Comparison of ENCODE assay signal across 8 cellular contexts in genomic region chr10:122980209-122981065, GRCh38. TPM values are rescaled to one million over a fixed set of nuclear protein-coding genes. Genes with fewer than 3 reads are reported as not detected.
DNase-seq lines count a peak whose midpoint lies in the region; ATAC-seq and TF ChIP-seq lines count a peak whose summit lies in the region.

PSTK (plus strand) TSS chr10:122980401; CDS start chr10:122980480, 79 bp downstream.

- H3K27ac ChIP-seq in thymus (ENCODE audit: low read depth): peak within 1 kb of the TSS; percentile 100

- DNase-seq in NCI-H1092 treated with DMSO at 0.1 percent for 48 hours (lab: John Stamatoyannopoulos, UW): peak; percentile 88
- peak; percentile 88 for DNase-seq in activated naive CD8-positive, alpha-beta T cell treated with anti-CD3 and anti-CD28 coated beads for 36 hours
- DNase-seq in head of caudate nucleus: peak; percentile 77 to 95 (median 90)
- peak; percentile 95 for DNase-seq in osteocyte (ENCODE audit: extremely low spot score, unreplicated experiment)

- under 1% methylated on average over 73 of the region's 73 CpGs for WGBS in thymus

- TF ChIP-seq CTCF in GM12872 (IDR thresholded peaks at IDR 0.05; ENCODE audit: insufficient read depth, low read depth, low read length) (peak; percentile 97), osteocyte (IDR thresholded peaks at IDR 0.05) (peak; percentile 92)

- peak; percentile 98 for ATAC-seq in HG02642 (IDR thresholded peaks at IDR 0.05; ENCODE audit: poor library complexity, unreplicated experiment)
- ATAC-seq in SK-N-SH treated with all-trans-retinoic acid at 6 μM for 48 hours: peak; percentile 97

- intact Hi-C loops in head of caudate nucleus (cut with DNase I): loop anchor here (1.0 kb wide), 1 partner anchor 26 kb away; the partner anchor contains the start of gene C10orf88

- no peaks in the 10 kb centered on the region for H3K9me3 ChIP-seq in thymus (ENCODE audit: control insufficient read depth)

- peaks cover 13% of the 10 kb centered on the region for H3K4me1 Mint-ChIP-seq in activated naive CD8-positive, alpha-beta T cell treated with anti-CD3 and anti-CD28 coated beads for 36 hours
- peaks cover 16% of the 10 kb centered on the region for H3K4me1 Mint-ChIP-seq in osteocyte (ENCODE audit: unreplicated experiment)

- no peaks in the 10 kb centered on the region for H3K27me3 ChIP-seq in thymus (ENCODE audit: control insufficient read depth, insufficient read depth)

- peaks cover 3% of the 10 kb centered on the region for H3K4me1 ChIP-seq in thymus (ENCODE audit: control insufficient read depth, insufficient read depth, low read length)

- H3K27me3 Mint-ChIP-seq in activated naive CD8-positive, alpha-beta T cell treated with anti-CD3 and anti-CD28 coated beads for 36 hours: no peaks in the 10 kb centered on the region
- peaks cover 3% of the 10 kb centered on the region for H3K27me3 Mint-ChIP-seq in osteocyte (ENCODE audit: unreplicated experiment)

- H3K36me3 ChIP-seq in thymus (ENCODE audit: control insufficient read depth, insufficient read depth): no peaks in the 10 kb centered on the region

- H3K4me3 ChIP-seq in thymus (ENCODE audit: low read length): peak within 1 kb of the TSS; percentile 94

- no peaks in the 10 kb centered on the region for H3K9me3 Mint-ChIP-seq in activated naive CD8-positive, alpha-beta T cell treated with anti-CD3 and anti-CD28 coated beads for 36 hours
- no peaks in the 10 kb centered on the region for H3K9me3 Mint-ChIP-seq in osteocyte (ENCODE audit: unreplicated experiment)

- peak within 1 kb of the TSS; percentile 96 for H3K27ac Mint-ChIP-seq in activated naive CD8-positive, alpha-beta T cell treated with anti-CD3 and anti-CD28 coated beads for 36 hours
- peak within 1 kb of the TSS; percentile 92 for H3K27ac Mint-ChIP-seq in osteocyte (ENCODE audit: unreplicated experiment)

- peaks cover 4% of the 10 kb centered on the region for H3K36me3 Mint-ChIP-seq in activated naive CD8-positive, alpha-beta T cell treated with anti-CD3 and anti-CD28 coated beads for 36 hours
- H3K36me3 Mint-ChIP-seq in osteocyte (ENCODE audit: unreplicated experiment): peaks cover 9% of the 10 kb centered on the region

- H3K4me3 Mint-ChIP-seq in activated naive CD8-positive, alpha-beta T cell treated with anti-CD3 and anti-CD28 coated beads for 36 hours: peak within 1 kb of the TSS; percentile 85
- H3K4me3 Mint-ChIP-seq in osteocyte (ENCODE audit: unreplicated experiment): peak within 1 kb of the TSS; percentile 84

TF ChIP-seq in SK-N-SH treated with all-trans-retinoic acid at 6 μM for 48 hours, 23 proteins besides CTCF, POLR2A, EP300 and RAD21 (continues in another document):
- no peak for TF ChIP-seq TCF4 (CRISPR knock-in tag; IDR thresholded peaks at IDR 0.05; ENCODE audit: borderline replicate concordance)
- no peak for TF ChIP-seq CSRNP3 (CRISPR knock-in tag; IDR thresholded peaks at IDR 0.05)
- 0 out of 2 replicates have a peak, but pooled peaks have one; percentile 19 for TF ChIP-seq TSHZ2 (CRISPR knock-in tag; IDR thresholded peaks at IDR 0.05)
- no peak for TF ChIP-seq ARNTL (CRISPR knock-in tag; IDR thresholded peaks at IDR 0.05; ENCODE audit: borderline replicate concordance, low read depth)
- TF ChIP-seq ZNF70 (CRISPR knock-in tag; IDR thresholded peaks at IDR 0.05): no peak
- no peak for TF ChIP-seq TOX (CRISPR knock-in tag; IDR thresholded peaks at IDR 0.05; ENCODE audit: borderline replicate concordance)
- TF ChIP-seq GLIS3 (CRISPR knock-in tag; IDR thresholded peaks at IDR 0.05): peak; percentile 68; the same call in 1 of the 2 replicates
- TF ChIP-seq ISL1 (CRISPR knock-in tag; IDR thresholded peaks at IDR 0.05): no peak
- peak; percentile 86; the same call in 1 of the 2 replicates for TF ChIP-seq PPARA (CRISPR knock-in tag; IDR thresholded peaks at IDR 0.05; ENCODE audit: borderline replicate concordance)
- TF ChIP-seq ZFP30 (CRISPR knock-in tag; IDR thresholded peaks at IDR 0.05): no peak
- TF ChIP-seq BACH2 (CRISPR knock-in tag; IDR thresholded peaks at IDR 0.05; ENCODE audit: borderline replicate concordance): no peak
- TF ChIP-seq CREB5 (CRISPR knock-in tag; IDR thresholded peaks at IDR 0.05; ENCODE audit: low read depth): peak; percentile 38; the same call in 1 of the 2 replicates
- TF ChIP-seq RARB (CRISPR knock-in tag; IDR thresholded peaks at IDR 0.05): no peak
- TF ChIP-seq POU6F1 (CRISPR knock-in tag; IDR thresholded peaks at IDR 0.05; ENCODE audit: borderline replicate concordance, low read depth): 0 out of 2 replicates have a peak, but pooled peaks have one; percentile 59
- TF ChIP-seq ZNF8 (CRISPR knock-in tag; IDR thresholded peaks at IDR 0.05): no peak
- TF ChIP-seq ZC3H10 (CRISPR knock-in tag; IDR thresholded peaks at IDR 0.05): no peak
- TF ChIP-seq ZNF565 (CRISPR knock-in tag; conservative IDR thresholded peaks at IDR 0.05; ENCODE audit: low read depth): peak; percentile 90
- peak; percentile 70; the same call in 1 of the 2 replicates for TF ChIP-seq ZFP3 (CRISPR knock-in tag; IDR thresholded peaks at IDR 0.05)

RNA-seq across cellular contexts. Expression of gene PSTK, which starts in this region (rescaled TPM):
- 1 to 10 TPM; 6.0 to 7.3 TPM for total RNA-seq in activated naive CD8-positive, alpha-beta T cell treated with anti-CD3 and anti-CD28 coated beads for 36 hours
- 5.9 and 6.1 TPM in 2 replicates for total RNA-seq in osteocyte
- 5.0 TPM for polyA plus RNA-seq in thymus

Comparison
In these comparisons a context has a peak if more than half of its experiments do, and no peak if none do; other contexts are left out.
1. Peak in every context shown above with its lines: DNase-seq, ATAC-seq, H3K4me3 ChIP-seq and H3K27ac ChIP-seq.